Comparison of ENCODE assay signal across 16 cellular contexts in the genomic region with DNA sequence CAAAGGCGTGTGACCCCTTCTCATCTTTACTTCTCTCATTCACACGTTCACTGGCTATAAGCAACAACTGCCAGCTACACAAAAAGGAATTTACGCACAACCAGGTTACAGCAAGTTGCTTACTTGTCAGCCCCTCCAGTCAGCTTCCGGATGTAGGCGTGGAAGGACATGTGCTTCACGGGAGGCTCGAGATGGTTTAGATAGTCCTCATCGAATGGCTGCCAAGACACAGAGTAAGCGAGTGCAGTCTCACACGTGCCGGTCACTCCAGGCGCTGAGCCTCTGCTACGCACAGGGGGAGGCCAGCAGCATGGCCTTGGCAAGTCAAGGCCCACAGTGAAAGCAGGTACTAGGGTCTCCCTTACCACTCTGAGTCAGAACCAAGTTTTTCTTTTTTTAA. TPM values are rescaled to one million over a fixed set of nuclear protein-coding genes. Genes with fewer than 3 reads are reported as not detected.
DNase-seq lines count a peak whose midpoint lies in the region; ATAC-seq and TF ChIP-seq lines count a peak whose summit lies in the region.
"Had no signal": no experiment of that assay in that cellular context is flagged by ENCODE, and none has a peak within 500 bp of the region (broad histone marks: within the 10 kb centered on the region; RNA-seq: fewer than 3 reads in every experiment).

No MANE protein-coding gene starts in this region.

- no peak for ATAC-seq in activated CD8-positive, alpha-beta memory T cell treated with anti-CD3 and anti-CD28 coated beads, Interleukin-2, amount 10 ng/mL, durations not matched to agents 7 days and 5 days
- ATAC-seq in activated CD8-positive, alpha-beta T cell treated with anti-CD3 and anti-CD28 coated beads, Interleukin-2, amount 10 ng/mL, durations not matched to agents 7 days and 5 days = no peak
- ATAC-seq: HCT116 had no signal

- peak overlapping the region; percentile 61 for H3K27ac ChIP-seq in HL-60 (replicated peaks)
- H3K27ac ChIP-seq: BLaER1 had no signal

- TF ChIP-seq CTCF in HL-60 (IDR thresholded peaks at IDR 0.05; ENCODE audit: insufficient read depth, low read length) (no peak), epithelial cell of esophagus (IDR thresholded peaks at IDR 0.05; ENCODE audit: insufficient read depth, low read depth, low read length, missing control alignments) (no peak)

- intact Hi-C loops in posterior vena cava (cut with DNase I) = loop anchor here (10.0 kb wide), 2 partner anchors 84 to 354 kb away; a partner anchor contains a TSS

- POLR2A ChIA-PET in activated CD8-positive, alpha-beta T cell treated with anti-CD3 and anti-CD28 coated beads, Interleukin-2, amount 10 ng/mL, durations not matched to agents 7 days and 5 days (lab: Charles Lee) = interaction anchor here (1.2 kb wide), 1 partner anchor 57 kb away, joined by 3 read pairs; no protein-coding TSS in a partner anchor

- H3K36me3 Mint-ChIP-seq in activated CD8-positive, alpha-beta memory T cell treated with anti-CD3 and anti-CD28 coated beads, Interleukin-2, amount 10 ng/mL, durations not matched to agents 7 days and 5 days = peaks cover 47% of the 10 kb centered on the region
- peaks cover 60% of the 10 kb centered on the region for H3K36me3 Mint-ChIP-seq in activated CD8-positive, alpha-beta T cell treated with anti-CD3 and anti-CD28 coated beads, Interleukin-2, amount 10 ng/mL, durations not matched to agents 7 days and 5 days (ENCODE audit: low read depth)

- no peaks in the 10 kb centered on the region for H3K9me3 Mint-ChIP-seq in activated CD8-positive, alpha-beta memory T cell treated with anti-CD3 and anti-CD28 coated beads, Interleukin-2, amount 10 ng/mL, durations not matched to agents 7 days and 5 days (ENCODE audit: low read depth)
- no peaks in the 10 kb centered on the region for H3K9me3 Mint-ChIP-seq in activated CD8-positive, alpha-beta T cell treated with anti-CD3 and anti-CD28 coated beads, Interleukin-2, amount 10 ng/mL, durations not matched to agents 7 days and 5 days (ENCODE audit: insufficient read depth)

- no peak overlapping the region for H3K4me3 Mint-ChIP-seq in activated CD8-positive, alpha-beta memory T cell treated with anti-CD3 and anti-CD28 coated beads, Interleukin-2, amount 10 ng/mL, durations not matched to agents 7 days and 5 days
- H3K4me3 Mint-ChIP-seq in activated CD8-positive, alpha-beta T cell treated with anti-CD3 and anti-CD28 coated beads, Interleukin-2, amount 10 ng/mL, durations not matched to agents 7 days and 5 days = no peak overlapping the region

- no peaks in the 10 kb centered on the region for H3K27me3 Mint-ChIP-seq in activated CD8-positive, alpha-beta memory T cell treated with anti-CD3 and anti-CD28 coated beads, Interleukin-2, amount 10 ng/mL, durations not matched to agents 7 days and 5 days
- no peaks in the 10 kb centered on the region for H3K27me3 Mint-ChIP-seq in activated CD8-positive, alpha-beta T cell treated with anti-CD3 and anti-CD28 coated beads, Interleukin-2, amount 10 ng/mL, durations not matched to agents 7 days and 5 days (ENCODE audit: low read depth)

- CTCF ChIA-PET in activated CD8-positive, alpha-beta memory T cell treated with anti-CD3 and anti-CD28 coated beads, Interleukin-2, amount 10 ng/mL, durations not matched to agents 7 days and 5 days (lab: Charles Lee) = no interaction called here
- CTCF ChIA-PET in activated CD8-positive, alpha-beta T cell treated with anti-CD3 and anti-CD28 coated beads, Interleukin-2, amount 10 ng/mL, durations not matched to agents 7 days and 5 days (lab: Charles Lee) = interaction anchor here (0.8 kb wide), 1 partner anchor 75 kb away, joined by 4 read pairs; a partner anchor contains a TSS

- H3K27ac Mint-ChIP-seq in activated CD8-positive, alpha-beta memory T cell treated with anti-CD3 and anti-CD28 coated beads, Interleukin-2, amount 10 ng/mL, durations not matched to agents 7 days and 5 days = peak overlapping the region; percentile 54
- no peak overlapping the region for H3K27ac Mint-ChIP-seq in activated CD8-positive, alpha-beta T cell treated with anti-CD3 and anti-CD28 coated beads, Interleukin-2, amount 10 ng/mL, durations not matched to agents 7 days and 5 days

- no peaks in the 10 kb centered on the region for H3K27me3 ChIP-seq in HL-60 (ENCODE audit: insufficient read depth, poor library complexity, severe bottlenecking)
- H3K27me3 ChIP-seq: BLaER1 had no signal

- H3K4me1 Mint-ChIP-seq in activated CD8-positive, alpha-beta memory T cell treated with anti-CD3 and anti-CD28 coated beads, Interleukin-2, amount 10 ng/mL, durations not matched to agents 7 days and 5 days = peaks cover 22% of the 10 kb centered on the region
- H3K4me1 Mint-ChIP-seq in activated CD8-positive, alpha-beta T cell treated with anti-CD3 and anti-CD28 coated beads, Interleukin-2, amount 10 ng/mL, durations not matched to agents 7 days and 5 days (ENCODE audit: low read depth) = peaks cover 18% of the 10 kb centered on the region

- H3K4me3 ChIP-seq in HL-60 (replicated peaks; ENCODE audit: insufficient read depth, low read length) (no peak overlapping the region), epithelial cell of esophagus (ENCODE audit: low read length) (no peak overlapping the region)
- H3K4me3 ChIP-seq: BLaER1 had no signal

- DNase-seq in activated CD8-positive, alpha-beta memory T cell treated with anti-CD3 and anti-CD28 coated beads, Interleukin-2, amount 10 ng/mL, durations not matched to agents 7 days and 5 days = no peak
- DNase-seq in activated CD8-positive, alpha-beta memory T cell treated with anti-CD3 and anti-CD28 coated beads, Interleukin-2, amount 50 U/mL, for 4 hours = no peak
- DNase-seq in HL-60 (ENCODE audit: low read depth in 1 of 2, low spot score in 1 of 2) (no peak), epithelial cell of esophagus (ENCODE audit: low read depth) (peak; percentile 9), posterior vena cava (ENCODE audit: low spot score) (peak; percentile 20), SIG-M5 (lab: John Stamatoyannopoulos, UW) (no peak), middle frontal gyrus (ENCODE audit: extremely low spot score, low spot score) (no peak)
- DNase-seq in activated CD8-positive, alpha-beta T cell treated with anti-CD3 and anti-CD28 coated beads, Interleukin-2, amount 10 ng/mL, durations not matched to agents 7 days and 5 days = no peak
- DNase-seq: 8988T, NCI-H1436, NCI-H2029 treated with DMSO at 0.1 percent for 48 hours, NCI-H510A, NCI-H82 had no signal

RNA-seq across cellular contexts. Expression of a gene that starts 28.3 kb away (rescaled TPM):
- total RNA-seq in activated CD8-positive, alpha-beta memory T cell treated with anti-CD3 and anti-CD28 coated beads, Interleukin-2, amount 10 ng/mL, durations not matched to agents 7 days and 5 days = 100 to 1,000 TPM; 124 to 130 TPM
- 10 to 100 TPM; 77.7 to 87.3 TPM for total RNA-seq in posterior vena cava
- 100 to 1,000 TPM; 113 TPM for total RNA-seq in activated CD8-positive, alpha-beta T cell treated with anti-CD3 and anti-CD28 coated beads, Interleukin-2, amount 10 ng/mL, durations not matched to agents 7 days and 5 days

RNA-seq across cellular contexts. Expression of a gene that starts 28.4 kb away (rescaled TPM):
- total RNA-seq in activated CD8-positive, alpha-beta memory T cell treated with anti-CD3 and anti-CD28 coated beads, Interleukin-2, amount 10 ng/mL, durations not matched to agents 7 days and 5 days = under 1 TPM; 0.23 to 0.26 TPM
- under 1 TPM; 0.14 to 0.51 TPM for total RNA-seq in posterior vena cava
- total RNA-seq in activated CD8-positive, alpha-beta T cell treated with anti-CD3 and anti-CD28 coated beads, Interleukin-2, amount 10 ng/mL, durations not matched to agents 7 days and 5 days = 1 to 10 TPM; 1.2 TPM

RNA-seq across cellular contexts. Expression of a gene that starts 47.7 kb away (rescaled TPM):
- 10 to 100 TPM; 12.0 to 12.5 TPM for total RNA-seq in activated CD8-positive, alpha-beta memory T cell treated with anti-CD3 and anti-CD28 coated beads, Interleukin-2, amount 10 ng/mL, durations not matched to agents 7 days and 5 days
- not detected for total RNA-seq in posterior vena cava
- 10 to 100 TPM; 76.5 to 80.3 TPM for total RNA-seq in activated CD8-positive, alpha-beta T cell treated with anti-CD3 and anti-CD28 coated beads, Interleukin-2, amount 10 ng/mL, durations not matched to agents 7 days and 5 days
- total RNA-seq: LHCN-M2 had no signal

RNA-seq across cellular contexts. Expression of a gene that starts 56.5 kb away (rescaled TPM):
- 10 to 100 TPM; 39.8 to 44.5 TPM for total RNA-seq in activated CD8-positive, alpha-beta memory T cell treated with anti-CD3 and anti-CD28 coated beads, Interleukin-2, amount 10 ng/mL, durations not matched to agents 7 days and 5 days
- 10 to 100 TPM; 18.9 TPM for total RNA-seq in posterior vena cava
- 10 to 100 TPM; 39.2 to 43.6 TPM for total RNA-seq in activated CD8-positive, alpha-beta T cell treated with anti-CD3 and anti-CD28 coated beads, Interleukin-2, amount 10 ng/mL, durations not matched to agents 7 days and 5 days

RNA-seq across cellular contexts. Expression of a gene that starts 57.8 kb away (rescaled TPM):
- total RNA-seq in activated CD8-positive, alpha-beta memory T cell treated with anti-CD3 and anti-CD28 coated beads, Interleukin-2, amount 10 ng/mL, durations not matched to agents 7 days and 5 days = 10 to 100 TPM; 57.9 to 68.5 TPM
- total RNA-seq in posterior vena cava = 10 to 100 TPM; 18.0 to 21.2 TPM
- total RNA-seq in activated CD8-positive, alpha-beta T cell treated with anti-CD3 and anti-CD28 coated beads, Interleukin-2, amount 10 ng/mL, durations not matched to agents 7 days and 5 days = 10 to 100 TPM; 48.5 to 52.3 TPM

Comparison
In these comparisons a context has a peak if more than half of its experiments do, and no peak if none do; other contexts are left out.
1. DNase-seq: peak in epithelial cell of esophagus (single experiment) and posterior vena cava (single experiment); none in activated CD8-positive, alpha-beta memory T cell treated with anti-CD3 and anti-CD28 coated beads, Interleukin-2, amount 10 ng/mL, durations not matched to agents 7 days and 5 days (single experiment), activated CD8-positive, alpha-beta memory T cell treated with anti-CD3 and anti-CD28 coated beads, Interleukin-2, amount 50 U/mL, for 4 hours (single experiment), HL-60 (0 of 2), activated CD8-positive, alpha-beta T cell treated with anti-CD3 and anti-CD28 coated beads, Interleukin-2, amount 10 ng/mL, durations not matched to agents 7 days and 5 days (single experiment), SIG-M5 (single experiment) and middle frontal gyrus (single experiment).
2. RNA of a gene that starts 47.7 kb away (total RNA-seq): 76.5 to 80.3 TPM in activated CD8-positive, alpha-beta T cell treated with anti-CD3 and anti-CD28 coated beads, Interleukin-2, amount 10 ng/mL, durations not matched to agents 7 days and 5 days and 12.0 to 12.5 TPM in activated CD8-positive, alpha-beta memory T cell treated with anti-CD3 and anti-CD28 coated beads, Interleukin-2, amount 10 ng/mL, durations not matched to agents 7 days and 5 days; not detected in posterior vena cava; every median in the first group is over 4 times any median in the second.